1 cellular context compared by ENCODE assay signal in the genomic region with DNA sequence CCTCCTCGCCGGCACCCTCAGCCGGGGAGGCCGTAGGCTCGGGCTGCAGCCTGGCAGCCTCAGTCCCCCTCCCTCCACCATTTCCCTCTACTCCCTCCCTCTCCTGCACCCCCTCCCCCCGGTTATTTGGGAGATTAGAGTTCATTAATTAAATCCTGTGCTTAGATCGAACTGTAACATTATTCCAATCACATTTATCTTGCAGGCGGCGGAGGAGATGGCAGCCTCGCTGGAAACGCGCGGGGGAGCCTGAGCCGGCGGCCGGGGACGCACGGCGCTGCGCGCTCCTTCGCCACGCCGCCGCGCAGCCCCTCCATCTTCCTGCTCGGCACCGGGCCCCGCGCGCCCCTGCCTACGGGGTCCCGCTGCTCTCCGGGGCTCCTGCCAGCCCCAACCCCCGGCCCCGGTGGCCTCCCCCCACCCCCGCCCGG.
TF ChIP-seq lines count a peak whose summit lies in the region.

TSS of gene ST8SIA3 (plus strand) at position 287 of the 431 bp plus-strand sequence. CDS start 290 bp downstream, outside the sequence.

TF ChIP-seq in HEK293, 187 proteins besides CTCF, POLR2A, EP300 and RAD21 (continued from another document):
- TF ChIP-seq ZNF18 (tag by site-specific recombination; IDR thresholded peaks at IDR 0.05), result no peak
- no peak for TF ChIP-seq ZNF777 (tag by site-specific recombination; IDR thresholded peaks at IDR 0.05; ENCODE audit: borderline replicate concordance)
- TF ChIP-seq ZNF621 (tag by site-specific recombination; IDR thresholded peaks at IDR 0.05), result no peak
- no peak for TF ChIP-seq ZNF146 (tag by site-specific recombination; IDR thresholded peaks at IDR 0.05)
- no peak for TF ChIP-seq ZBTB20 (tag by site-specific recombination; IDR thresholded peaks at IDR 0.05)
- no peak for TF ChIP-seq ZNF16 (tag by site-specific recombination; IDR thresholded peaks at IDR 0.05; ENCODE audit: low read depth)
